In the genomic region with DNA sequence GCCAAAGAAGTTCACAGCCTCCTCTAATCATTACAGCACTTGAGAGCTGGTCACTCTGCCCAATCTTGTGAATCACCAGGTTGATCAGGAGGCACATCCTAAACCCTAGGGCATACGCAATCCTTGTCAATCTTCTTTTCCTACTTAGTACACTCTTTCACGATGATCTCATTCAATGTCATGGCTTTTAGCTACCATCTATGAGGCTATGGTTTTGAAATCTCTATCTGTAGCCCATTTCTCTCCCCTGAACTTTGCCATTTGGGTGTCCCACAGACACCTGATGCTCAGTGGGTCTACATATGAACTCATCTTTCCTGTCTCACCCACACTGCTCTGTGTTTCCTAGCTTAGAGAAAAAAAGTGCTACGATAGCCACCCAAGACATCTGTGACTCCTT, we compare ENCODE assay signal across 12 cellular contexts. TPM values are rescaled to one million over a fixed set of nuclear protein-coding genes. Genes with fewer than 3 reads are reported as not detected.
DNase-seq lines count a peak whose midpoint lies in the region; ATAC-seq and TF ChIP-seq lines count a peak whose summit lies in the region.
"Had no signal": no experiment of that assay in that cellular context is flagged by ENCODE, and none has a peak within 500 bp of the region (broad histone marks: within the 10 kb centered on the region; RNA-seq: fewer than 3 reads in every experiment).

No MANE protein-coding gene starts in this region.

- no peak for DNase-seq in Calu3
- DNase-seq in M059J (ENCODE audit: low read depth): peak; percentile 34
- no peak for DNase-seq in activated CD8-positive, alpha-beta T cell treated with anti-CD3 and anti-CD28 coated beads, Interleukin-2, amount 10 ng/mL, durations not matched to agents 7 days and 5 days
- DNase-seq in stomach: no peak
- no peak for DNase-seq in GM13977 (ENCODE audit: low spot score)
- DNase-seq in epidermal melanocyte (ENCODE audit: insufficient read length, low spot score): no peak
- DNase-seq: caudate nucleus, left ventricle myocardium inferior, NCI-H1105 treated with DMSO at 0.1 percent for 48 hours, NCI-H748 treated with DMSO at 0.1 percent for 48 hours, psoas muscle had no signal

- H3K4me3 Mint-ChIP-seq in Calu3 (ENCODE audit: low read depth, unreplicated experiment): no peak overlapping the region
- H3K4me3 Mint-ChIP-seq in activated CD8-positive, alpha-beta T cell treated with anti-CD3 and anti-CD28 coated beads, Interleukin-2, amount 10 ng/mL, durations not matched to agents 7 days and 5 days: no peak overlapping the region

- H3K27me3 ChIP-seq in mucosa of rectum (ENCODE audit: control insufficient read depth in 2 of 2, insufficient read depth in 2 of 2, low read length in 2 of 2) (no peaks in the 10 kb centered on the region), stomach (no peaks in the 10 kb centered on the region)

- POLR2A ChIA-PET in activated CD8-positive, alpha-beta T cell treated with anti-CD3 and anti-CD28 coated beads, Interleukin-2, amount 10 ng/mL, durations not matched to agents 7 days and 5 days (lab: Charles Lee): interaction anchor here (0.6 to 5.3 kb wide), 6 partner anchors 15 to 178 kb away, joined by 3 to 34 read pairs (median 4); a partner anchor contains a TSS

- WGBS in stomach, 5 donors: 83 to 93% (median 85%) methylated on average over 3 of the region's 3 CpGs

- H3K9me3 Mint-ChIP-seq in Calu3 (ENCODE audit: low read depth, unreplicated experiment): no peaks in the 10 kb centered on the region
- no peaks in the 10 kb centered on the region for H3K9me3 Mint-ChIP-seq in activated CD8-positive, alpha-beta T cell treated with anti-CD3 and anti-CD28 coated beads, Interleukin-2, amount 10 ng/mL, durations not matched to agents 7 days and 5 days (ENCODE audit: insufficient read depth)

- peak overlapping the region; percentile 2 for H3K27ac Mint-ChIP-seq in Calu3 (ENCODE audit: unreplicated experiment)
- peak overlapping the region; percentile 12 for H3K27ac Mint-ChIP-seq in activated CD8-positive, alpha-beta T cell treated with anti-CD3 and anti-CD28 coated beads, Interleukin-2, amount 10 ng/mL, durations not matched to agents 7 days and 5 days

- H3K27ac ChIP-seq in mucosa of rectum (ENCODE audit: low read depth in 2 of 2, low read length in 2 of 2): peak overlapping the region; percentile 49 to 69
- no peak overlapping the region for H3K27ac ChIP-seq in stomach
- H3K27ac ChIP-seq: left ventricle myocardium inferior, psoas muscle had no signal

- H3K4me1 Mint-ChIP-seq in Calu3 (ENCODE audit: low read depth, unreplicated experiment): peaks cover 25% of the 10 kb centered on the region
- peaks cover 28% of the 10 kb centered on the region for H3K4me1 Mint-ChIP-seq in activated CD8-positive, alpha-beta T cell treated with anti-CD3 and anti-CD28 coated beads, Interleukin-2, amount 10 ng/mL, durations not matched to agents 7 days and 5 days (ENCODE audit: low read depth)

- H3K9me3 ChIP-seq in mucosa of rectum (ENCODE audit: control insufficient read depth in 2 of 2, low read length in 2 of 2) (no peaks in the 10 kb centered on the region), stomach (no peaks in the 10 kb centered on the region)
- H3K9me3 ChIP-seq: left ventricle myocardium inferior, psoas muscle had no signal

- peaks cover 21 to 42% of the 10 kb centered on the region in 2 donors for H3K4me1 ChIP-seq in mucosa of rectum (ENCODE audit: control insufficient read depth in 2 of 2, insufficient read depth in 2 of 2, low read length in 2 of 2)
- H3K4me1 ChIP-seq in stomach: peaks cover 15 to 34% (median 20%) of the 10 kb centered on the region in 4 donors

- H3K36me3 ChIP-seq in mucosa of rectum (ENCODE audit: control insufficient read depth in 2 of 2, insufficient read depth in 2 of 2, low read length in 2 of 2) (peaks cover 2 to 11% of the 10 kb centered on the region in 2 donors), stomach (peaks cover 8 to 16% (median 15%) of the 10 kb centered on the region in 4 donors)

- CTCF ChIA-PET in Calu3 (lab: Charles Lee): interaction anchor here (0.9 to 1.6 kb wide), 2 partner anchors 13 to 78 kb away, joined by 3 to 4 read pairs; no protein-coding TSS in a partner anchor
- CTCF ChIA-PET in activated CD8-positive, alpha-beta T cell treated with anti-CD3 and anti-CD28 coated beads, Interleukin-2, amount 10 ng/mL, durations not matched to agents 7 days and 5 days (lab: Charles Lee): interaction anchor here (1.0 to 3.7 kb wide), 3 partner anchors 33 to 78 kb away, joined by 3 to 42 read pairs (median 4); no protein-coding TSS in a partner anchor

- ATAC-seq in activated CD8-positive, alpha-beta T cell treated with anti-CD3 and anti-CD28 coated beads, Interleukin-2, amount 10 ng/mL, durations not matched to agents 7 days and 5 days: no peak
- ATAC-seq: psoas muscle had no signal

- BruUV-seq in Calu3 (replicated peaks; lab: Mats Ljungman, UMichigan): no TSS peak

- no peaks in the 10 kb centered on the region for H3K27me3 Mint-ChIP-seq in Calu3 (ENCODE audit: unreplicated experiment)
- H3K27me3 Mint-ChIP-seq in activated CD8-positive, alpha-beta T cell treated with anti-CD3 and anti-CD28 coated beads, Interleukin-2, amount 10 ng/mL, durations not matched to agents 7 days and 5 days (ENCODE audit: low read depth): peaks cover 2% of the 10 kb centered on the region

- no peak overlapping the region for H3K9ac ChIP-seq in mucosa of rectum (ENCODE audit: low read depth in 1 of 2, low read length in 2 of 2)

- peaks cover 35% of the 10 kb centered on the region for H3K36me3 Mint-ChIP-seq in Calu3 (ENCODE audit: insufficient read depth, unreplicated experiment)
- H3K36me3 Mint-ChIP-seq in activated CD8-positive, alpha-beta T cell treated with anti-CD3 and anti-CD28 coated beads, Interleukin-2, amount 10 ng/mL, durations not matched to agents 7 days and 5 days (ENCODE audit: low read depth): peaks cover 23% of the 10 kb centered on the region

- no peak overlapping the region for H3K4me3 ChIP-seq in mucosa of rectum (ENCODE audit: low read length in 2 of 2)
- H3K4me3 ChIP-seq in stomach: no peak overlapping the region
- H3K4me3 ChIP-seq: left ventricle myocardium inferior, psoas muscle had no signal

- TF ChIP-seq EP300 in stomach (IDR thresholded peaks at IDR 0.05): no peak

- in situ Hi-C loops in GM13977 (cut with MboI; ENCODE audit: low pct_unique_long_range_greater_than_20kb, low sequenced_read_pairs, unreplicated experiment): no loop called here

- TF ChIP-seq POLR2A in stomach (IDR thresholded peaks at IDR 0.05): no peak

- no peak for TF ChIP-seq CTCF in Calu3 (IDR thresholded peaks at IDR 0.05; ENCODE audit: unreplicated experiment)
- TF ChIP-seq CTCF in stomach (IDR thresholded peaks at IDR 0.05): no peak
- TF ChIP-seq CTCF in GM13977 (IDR thresholded peaks at IDR 0.05; ENCODE audit: extremely low read depth, insufficient read depth, missing control alignments): no peak

- intact Hi-C loops in Calu3 (cut with micrococcal nuclease; ENCODE audit: unreplicated experiment) (no loop called here), stomach (cut with DNase I; ENCODE audit: low total_unique reads) (loop anchor here (10.0 kb wide), 1 partner anchor 62 kb away; no protein-coding TSS in a partner anchor)

RNA-seq across cellular contexts. Expression of a gene that starts 1.9 kb away (rescaled TPM):
- total RNA-seq in Calu3 (2022) (17.4 and 18.8 TPM in 2 replicates), stomach (10 to 100 TPM in 4 of 5 donors, 1 to 10 TPM in 1; 9.3 to 30.3 (median 19.6) TPM)
- 13.2 and 15.5 TPM in 2 replicates for total RNA-seq in M059J (2014; rRNA removed; shearing (Covaris generic))
- 10 to 100 TPM; 18.4 to 21.7 TPM for total RNA-seq in activated CD8-positive, alpha-beta T cell treated with anti-CD3 and anti-CD28 coated beads, Interleukin-2, amount 10 ng/mL, durations not matched to agents 7 days and 5 days
- 10 to 100 TPM; 21.2 to 23.6 (median 21.3) TPM for polyA plus RNA-seq in stomach

RNA-seq across cellular contexts. Expression of a gene that starts 42.6 kb away (rescaled TPM):
- 58.0 and 58.7 TPM in 2 replicates for total RNA-seq in Calu3 (2022)
- 17.8 and 31.1 TPM in 2 replicates for total RNA-seq in M059J (2014; rRNA removed; shearing (Covaris generic))
- 10 to 100 TPM; 29.4 to 30.8 TPM for total RNA-seq in activated CD8-positive, alpha-beta T cell treated with anti-CD3 and anti-CD28 coated beads, Interleukin-2, amount 10 ng/mL, durations not matched to agents 7 days and 5 days
- 10 to 100 TPM; 20.4 to 40.0 (median 25.0) TPM for total RNA-seq in stomach
- polyA plus RNA-seq in stomach: 10 to 100 TPM; 14.1 to 15.1 (median 14.5) TPM

Comparison
In these comparisons a context has a peak if more than half of its experiments do, and no peak if none do; other contexts are left out.
1. H3K27ac ChIP-seq: peak in mucosa of rectum (2 of 2); none in stomach (0 of 5).